ENCODE assay signal across 21 cellular contexts in genomic region chr1:40020447-40021085, GRCh38. TPM values are rescaled to one million over a fixed set of nuclear protein-coding genes. Genes with fewer than 3 reads are reported as not detected.
DNase-seq lines count a peak whose midpoint lies in the region; TF ChIP-seq lines count a peak whose summit lies in the region.
"Had no signal": no experiment of that assay in that cellular context is flagged by ENCODE, and none has a peak within 500 bp of the region (broad histone marks: within the 10 kb centered on the region; RNA-seq: fewer than 3 reads in every experiment).

No MANE protein-coding gene starts in this region.

- H3K9me3 Mint-ChIP-seq in activated T-helper 1 cell treated with anti-CD3 and anti-CD28 coated beads, Interleukin-12 subunit alpha, Interleukin-12 subunit beta, Interleukin-2, Interleukin-4 antibody, amounts not matched to agents 30 ng/mL and 10 ng/mL and 1 ng/mL, durations not matched to agents 14 hours and 24 hours and 36 hours: no peaks in the 10 kb centered on the region

- peaks cover 2% of the 10 kb centered on the region for H3K36me3 Mint-ChIP-seq in activated T-helper 1 cell treated with anti-CD3 and anti-CD28 coated beads, Interleukin-12 subunit alpha, Interleukin-12 subunit beta, Interleukin-2, Interleukin-4 antibody, amounts not matched to agents 30 ng/mL and 10 ng/mL and 1 ng/mL, durations not matched to agents 14 hours and 24 hours and 36 hours (ENCODE audit: low read depth)

- TF ChIP-seq CTCF in HEK293 (tag by site-specific recombination; IDR thresholded peaks at IDR 0.05): no peak

- no peak overlapping the region for H3K27ac ChIP-seq in HEK293 (ENCODE audit: extremely low read depth, low read depth, low read length)
- H3K27ac ChIP-seq: C4-2B, SJSA1 had no signal

- POLR2A ChIA-PET in HEK293 (lab: Yijun Ruan, JAX): no interaction called here

- H3K4me1 ChIP-seq in HEK293 (ENCODE audit: control insufficient read depth, insufficient read depth, low read length): no peaks in the 10 kb centered on the region

- intact Hi-C loops in activated T-helper 1 cell treated with anti-CD3 and anti-CD28 coated beads, Interleukin-12 subunit alpha, Interleukin-12 subunit beta, Interleukin-2, Interleukin-4 antibody, amounts not matched to agents 30 ng/mL and 10 ng/mL and 1 ng/mL, durations not matched to agents 14 hours and 24 hours and 36 hours (cut with micrococcal nuclease): no loop called here

- H3K27ac Mint-ChIP-seq in activated T-helper 1 cell treated with anti-CD3 and anti-CD28 coated beads, Interleukin-12 subunit alpha, Interleukin-12 subunit beta, Interleukin-2, Interleukin-4 antibody, amounts not matched to agents 30 ng/mL and 10 ng/mL and 1 ng/mL, durations not matched to agents 14 hours and 24 hours and 36 hours: no peak overlapping the region
- H3K27ac Mint-ChIP-seq: CD8-positive, alpha-beta memory T cell; H9 had no signal

- CTCF ChIA-PET in HEK293 (lab: Yijun Ruan, JAX): interaction anchor here (0.6 to 2.2 kb wide), 2 partner anchors 9 to 12 kb away, joined by 3 to 6 read pairs; no protein-coding TSS in a partner anchor

- no peak overlapping the region for H3K4me3 ChIP-seq in HEK293 (ENCODE audit: low read depth, low read length)
- H3K4me3 ChIP-seq: SJSA1 had no signal

- H3K4me1 Mint-ChIP-seq in activated T-helper 1 cell treated with anti-CD3 and anti-CD28 coated beads, Interleukin-12 subunit alpha, Interleukin-12 subunit beta, Interleukin-2, Interleukin-4 antibody, amounts not matched to agents 30 ng/mL and 10 ng/mL and 1 ng/mL, durations not matched to agents 14 hours and 24 hours and 36 hours (ENCODE audit: low read depth): no peaks in the 10 kb centered on the region
- H3K4me1 Mint-ChIP-seq: CD8-positive, alpha-beta memory T cell; H9 had no signal

- no peaks in the 10 kb centered on the region for H3K9me3 ChIP-seq in HEK293 (ENCODE audit: control insufficient read depth, insufficient read depth, low read depth, low read length)
- H3K9me3 ChIP-seq: SJSA1 had no signal

- no peaks in the 10 kb centered on the region for H3K36me3 ChIP-seq in HEK293 (ENCODE audit: control insufficient read depth in 2 of 2, insufficient read depth in 1 of 2, low read length in 2 of 2)
- H3K36me3 ChIP-seq: SJSA1 had no signal

- H3K4me3 Mint-ChIP-seq in activated T-helper 1 cell treated with anti-CD3 and anti-CD28 coated beads, Interleukin-12 subunit alpha, Interleukin-12 subunit beta, Interleukin-2, Interleukin-4 antibody, amounts not matched to agents 30 ng/mL and 10 ng/mL and 1 ng/mL, durations not matched to agents 14 hours and 24 hours and 36 hours: no peak overlapping the region
- H3K4me3 Mint-ChIP-seq: CD8-positive, alpha-beta memory T cell; H9 had no signal

- peaks cover 16% of the 10 kb centered on the region for H3K27me3 Mint-ChIP-seq in activated T-helper 1 cell treated with anti-CD3 and anti-CD28 coated beads, Interleukin-12 subunit alpha, Interleukin-12 subunit beta, Interleukin-2, Interleukin-4 antibody, amounts not matched to agents 30 ng/mL and 10 ng/mL and 1 ng/mL, durations not matched to agents 14 hours and 24 hours and 36 hours (ENCODE audit: insufficient read depth)

- peak; percentile 54 for DNase-seq in Daoy (ENCODE audit: low read depth)
- DNase-seq in amniotic epithelial cell (ENCODE audit: low read depth): peak; percentile 57
- peak; percentile 46 for DNase-seq in myocyte (ENCODE audit: low read depth)
- DNase-seq in cortex of kidney (lab: John Stamatoyannopoulos, UW): no peak
- DNase-seq in activated T-helper 1 cell treated with anti-CD3 and anti-CD28 coated beads, Interleukin-12 subunit alpha, Interleukin-12 subunit beta, Interleukin-2, Interleukin-4 antibody, amounts not matched to agents 30 ng/mL and 10 ng/mL and 1 ng/mL, durations not matched to agents 14 hours and 24 hours and 36 hours (ENCODE audit: low spot score): no peak
- no peak for DNase-seq in GM19240 (ENCODE audit: insufficient read length, low spot score)
- DNase-seq: Calu3; CD8-positive, alpha-beta memory T cell; DMS79; H9; KBM-7; NCI-H1092 treated with DMSO at 0.1 percent for 48 hours; NCI-H1436 treated with DMSO at 0.1 percent for 48 hours; NCI-H1930; NCI-H2227 treated with DMSO at 0.1 percent for 48 hours; NCI-H510A treated with DMSO at 0.1 percent for 48 hours; NCI-H774; OCI-M1 had no signal

TF ChIP-seq in HEK293, 187 proteins besides CTCF, POLR2A, EP300 and RAD21:
- TF ChIP-seq GLIS1 (tag by site-specific recombination; IDR thresholded peaks at IDR 0.05) (peak; percentile 31; the same call in 1 of the 2 replicates), ZBTB20 (tag by site-specific recombination; IDR thresholded peaks at IDR 0.05) (no peak)

RNA-seq across cellular contexts. Expression of gene CAP1, which starts 20.0 kb away (rescaled TPM):
- 451 and 461 TPM in 2 replicates for total RNA-seq in Daoy (2014; rRNA removed; shearing (Covaris generic))
- 121 and 122 TPM in 2 replicates for total RNA-seq in myocyte
- polyA plus RNA-seq in myocyte (2012): 321 TPM
- total RNA-seq in activated T-helper 1 cell treated with anti-CD3 and anti-CD28 coated beads, Interleukin-12 subunit alpha, Interleukin-12 subunit beta, Interleukin-2, Interleukin-4 antibody, amounts not matched to agents 30 ng/mL and 10 ng/mL and 1 ng/mL, durations not matched to agents 14 hours and 24 hours and 36 hours: 421 and 435 TPM in 2 replicates

Comparison
In these comparisons a context has a peak if more than half of its experiments do, and no peak if none do; other contexts are left out.
1. DNase-seq: peak in Daoy (single experiment), amniotic epithelial cell (single experiment) and myocyte (single experiment); none in cortex of kidney (single experiment), activated T-helper 1 cell treated with anti-CD3 and anti-CD28 coated beads, Interleukin-12 subunit alpha, Interleukin-12 subunit beta, Interleukin-2, Interleukin-4 antibody, amounts not matched to agents 30 ng/mL and 10 ng/mL and 1 ng/mL, durations not matched to agents 14 hours and 24 hours and 36 hours (single experiment) and GM19240 (single experiment).